ENCODE assay signal across 20 cellular contexts in the genomic region with DNA sequence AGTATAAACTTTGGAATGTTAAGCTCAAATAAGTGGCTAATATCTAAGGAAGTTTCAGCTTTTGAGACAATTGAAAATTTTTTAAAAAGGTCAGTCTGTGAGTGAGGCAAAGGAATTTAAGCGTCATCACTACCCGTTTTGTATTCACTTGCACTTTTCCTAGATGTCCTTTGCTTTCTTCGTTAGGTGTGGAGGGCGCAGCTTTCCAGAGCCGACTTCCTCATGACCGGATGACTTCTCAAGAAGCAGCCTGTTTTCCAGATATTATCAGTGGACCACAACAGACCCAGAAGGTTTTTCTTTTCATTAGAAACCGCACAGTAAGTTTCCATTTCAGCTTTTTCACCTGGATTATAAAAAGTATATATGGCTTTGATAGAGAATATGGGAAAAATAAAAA. TPM values are rescaled to one million over a fixed set of nuclear protein-coding genes. Genes with fewer than 3 reads are reported as not detected.
DNase-seq lines count a peak whose midpoint lies in the region; FAIRE-seq and TF ChIP-seq lines count a peak whose summit lies in the region.
"Had no signal": no experiment of that assay in that cellular context is flagged by ENCODE, and none has a peak within 500 bp of the region (broad histone marks: within the 10 kb centered on the region; RNA-seq: fewer than 3 reads in every experiment).

No MANE protein-coding gene starts in this region.

- H2AFZ ChIP-seq in astrocyte (ENCODE audit: low read depth, low read length): no peak overlapping the region

- H3K4me2 ChIP-seq in astrocyte (ENCODE audit: low read length): no peak overlapping the region
- H3K4me2 ChIP-seq: BLaER1 treated with 17β-estradiol and CSF1 and Interleukin-3, amounts not matched to agents 10 nM and 100 nM had no signal

- H3K9ac ChIP-seq in astrocyte (ENCODE audit: low read length): no peak overlapping the region
- H3K9ac ChIP-seq: BLaER1 treated with 17β-estradiol and CSF1 and Interleukin-3, amounts not matched to agents 10 nM and 100 nM had no signal

- H3K4me1 Mint-ChIP-seq in astrocyte (ENCODE audit: low read depth, unreplicated experiment) (peaks cover 14% of the 10 kb centered on the region), mesothelial cell of epicardium (peaks cover 23% of the 10 kb centered on the region)

- DNase-seq in astrocyte (ENCODE audit: low read depth): no peak
- DNase-seq in mesothelial cell of epicardium (ENCODE audit: low spot score in 2 of 2, unreplicated experiment in 2 of 2): no peak
- no peak for DNase-seq in effector CD8-positive, alpha-beta T cell (lab: John Stamatoyannopoulos, UW)
- no peak for DNase-seq in caudate nucleus (lab: John Stamatoyannopoulos, UW)
- DNase-seq in stimulated activated naive CD4-positive, alpha-beta T cell treated with Interleukin-2 at 50 U/mL for 16 hours (lab: John Stamatoyannopoulos, UW): no peak
- DNase-seq: CD8-positive, alpha-beta T cell; COR-L47; DMS 273 treated with DMSO at 0.1 percent for 48 hours; DMS53; DND-41; EL; GOT3; H7 had no signal

- CTCF ChIA-PET in HEK293 (lab: Yijun Ruan, JAX): interaction anchor here (3.8 kb wide), 1 partner anchor 8 kb away, joined by 15 read pairs; no protein-coding TSS in a partner anchor

- no peak for TF ChIP-seq CTCF in HEK293 (tag by site-specific recombination; IDR thresholded peaks at IDR 0.05)
- TF ChIP-seq CTCF in astrocyte (IDR thresholded peaks at IDR 0.05; ENCODE audit: insufficient read depth, low read depth, low read length): no peak
- TF ChIP-seq CTCF in mesothelial cell of epicardium (IDR thresholded peaks at IDR 0.05; ENCODE audit: unreplicated experiment): no peak

- H3K27me3 ChIP-seq in astrocyte (ENCODE audit: insufficient read depth, low read length): no peaks in the 10 kb centered on the region
- H3K27me3 ChIP-seq: BLaER1 treated with 17β-estradiol and CSF1 and Interleukin-3, amounts not matched to agents 10 nM and 100 nM had no signal

- peaks cover 86% of the 10 kb centered on the region for H3K79me2 ChIP-seq in astrocyte (ENCODE audit: insufficient read depth, low read length)

- peak overlapping the region; percentile 80 for H3K27ac Mint-ChIP-seq in astrocyte (ENCODE audit: unreplicated experiment)
- H3K27ac Mint-ChIP-seq in mesothelial cell of epicardium: peak overlapping the region; percentile 87
- H3K27ac Mint-ChIP-seq: B cell; CD8-positive, alpha-beta T cell had no signal

- POLR2A ChIA-PET in HEK293 (lab: Yijun Ruan, JAX): no interaction called here

- H3K4me1 ChIP-seq in HEK293 (ENCODE audit: control insufficient read depth, insufficient read depth, low read length): peaks cover 4% of the 10 kb centered on the region; the same call in 1 of the 2 replicates
- H3K4me1 ChIP-seq in astrocyte (ENCODE audit: insufficient read depth, low read length): no peaks in the 10 kb centered on the region

- H3K27me3 Mint-ChIP-seq in astrocyte (ENCODE audit: low read depth, unreplicated experiment) (no peaks in the 10 kb centered on the region), mesothelial cell of epicardium (ENCODE audit: low read depth) (no peaks in the 10 kb centered on the region)
- H3K27me3 Mint-ChIP-seq: B cell had no signal

- H3K36me3 Mint-ChIP-seq in astrocyte (ENCODE audit: low read depth, unreplicated experiment) (peaks cover 9% of the 10 kb centered on the region), mesothelial cell of epicardium (peaks cover 20% of the 10 kb centered on the region)

- H3K9me3 Mint-ChIP-seq in astrocyte (ENCODE audit: unreplicated experiment) (no peaks in the 10 kb centered on the region), mesothelial cell of epicardium (no peaks in the 10 kb centered on the region)
- H3K9me3 Mint-ChIP-seq: CD8-positive, alpha-beta T cell had no signal

- FAIRE-seq in astrocyte (lab: Jason Lieb, UNC): peak; percentile 5
- FAIRE-seq: GM12878, HTR-8/SVneo had no signal

- H3K4me3 ChIP-seq in HEK293 (ENCODE audit: low read depth, low read length): no peak overlapping the region
- no peak overlapping the region for H3K4me3 ChIP-seq in astrocyte (ENCODE audit: insufficient read depth, low read depth, low read length)
- H3K4me3 ChIP-seq: BLaER1 treated with 17β-estradiol and CSF1 and Interleukin-3, amounts not matched to agents 10 nM and 100 nM; GM12878 had no signal

- peaks cover 20 to 46% of the 10 kb centered on the region in 2 experiments for H3K36me3 ChIP-seq in HEK293 (ENCODE audit: control insufficient read depth in 2 of 2, insufficient read depth in 1 of 2, low read length in 2 of 2)
- H3K36me3 ChIP-seq in astrocyte (ENCODE audit: insufficient read depth, low read length): peaks cover 23% of the 10 kb centered on the region

- peaks cover 60% of the 10 kb centered on the region for H4K20me1 ChIP-seq in astrocyte (ENCODE audit: insufficient read depth, low read length)

- H3K4me3 Mint-ChIP-seq in astrocyte (ENCODE audit: unreplicated experiment) (no peak overlapping the region), mesothelial cell of epicardium (no peak overlapping the region)
- H3K4me3 Mint-ChIP-seq: B cell; CD8-positive, alpha-beta T cell had no signal

- H3K9me3 ChIP-seq in HEK293 (ENCODE audit: control insufficient read depth, insufficient read depth, low read depth, low read length): no peaks in the 10 kb centered on the region
- H3K9me3 ChIP-seq in astrocyte (ENCODE audit: insufficient read depth, low read depth, low read length): no peaks in the 10 kb centered on the region
- H3K9me3 ChIP-seq: BLaER1 treated with 17β-estradiol and CSF1 and Interleukin-3, amounts not matched to agents 10 nM and 100 nM had no signal

- no peak overlapping the region for H3K27ac ChIP-seq in HEK293 (ENCODE audit: extremely low read depth, low read depth, low read length)
- H3K27ac ChIP-seq in astrocyte (ENCODE audit: low read depth, low read length): no peak overlapping the region
- no peak overlapping the region for H3K27ac ChIP-seq in caudate nucleus (ENCODE audit: low read depth, low read length)
- H3K27ac ChIP-seq: BLaER1 treated with 17β-estradiol and CSF1 and Interleukin-3, amounts not matched to agents 10 nM and 100 nM had no signal

TF ChIP-seq in HEK293, 187 proteins besides CTCF, POLR2A, EP300 and RAD21:
- TF ChIP-seq ZNF544 (tag by site-specific recombination; IDR thresholded peaks at IDR 0.05) (no peak), PRDM1 (tag by site-specific recombination; IDR thresholded peaks at IDR 0.05) (peak; percentile 53; the same call in 1 of the 2 replicates), ZNF701 (tag by site-specific recombination; IDR thresholded peaks at IDR 0.05) (no peak)

RNA-seq across cellular contexts. Expression of a gene that starts 30.9 kb away (rescaled TPM):
- 110 TPM in 2 replicates for total RNA-seq in astrocyte
- 164 to 168 TPM (median 165 TPM) in 3 replicates for total RNA-seq in mesothelial cell of epicardium

RNA-seq across cellular contexts. Expression of a gene that starts 34.5 kb away (rescaled TPM):
- total RNA-seq in astrocyte: not detected in 2 replicates
- 0.54 TPM in 1 of 3 replicates, not detected in the others for total RNA-seq in mesothelial cell of epicardium
- total RNA-seq: A172; CD8-positive, alpha-beta T cell; G401; GM12878; H7 had no signal
